Comparison of ENCODE assay signal across 1 cellular context in genomic region chr3:45167011-45167911, GRCh38.
TF ChIP-seq lines count a peak whose summit lies in the region.

No MANE protein-coding gene starts in this region.

TF ChIP-seq in HCT116, 20 proteins besides CTCF, POLR2A, EP300 and RAD21 (continued from another document):
- TF ChIP-seq REST (IDR thresholded peaks at IDR 0.05; ENCODE audit: low read depth) (no peak), ATF3 (IDR thresholded peaks at IDR 0.05) (no peak; the same call in 1 of the 2 replicates), CEBPB (IDR thresholded peaks at IDR 0.05; ENCODE audit: low read depth) (peak; percentile 77), SIN3A (IDR thresholded peaks at IDR 0.05; ENCODE audit: low read depth) (peak; percentile 95), ZNF274 (IDR thresholded peaks at IDR 0.05; ENCODE audit: low read depth, low read length) (no peak), EGR1 (IDR thresholded peaks at IDR 0.05; ENCODE audit: low read depth) (no peak; the same call in 1 of the 2 replicates), EZH2phosphoT487 (IDR thresholded peaks at IDR 0.05; ENCODE audit: borderline replicate concordance) (no peak), ZFX (IDR thresholded peaks at IDR 0.05) (no peak; the same call in 1 of the 2 replicates), ELF1 (IDR thresholded peaks at IDR 0.05; ENCODE audit: borderline replicate concordance, low read depth) (no peak; the same call in 1 of the 2 replicates)
